Comparison of ENCODE assay signal across 12 cellular contexts in genomic region chr17:80279895-80280294, GRCh38. TPM values are rescaled to one million over a fixed set of nuclear protein-coding genes. Genes with fewer than 3 reads are reported as not detected.
DNase-seq lines count a peak whose midpoint lies in the region; ATAC-seq, FAIRE-seq and TF ChIP-seq lines count a peak whose summit lies in the region.
"Had no signal": no experiment of that assay in that cellular context is flagged by ENCODE, and none has a peak within 500 bp of the region (broad histone marks: within the 10 kb centered on the region; RNA-seq: fewer than 3 reads in every experiment).

No MANE protein-coding gene starts in this region.

- no peak overlapping the region for H3K27ac ChIP-seq in SK-N-SH (ENCODE audit: low read depth in 2 of 2, low read length in 1 of 2)
- H3K27ac ChIP-seq: vagina had no signal

- CTCF ChIA-PET in SK-N-SH (lab: Yijun Ruan, JAX), result interaction anchor here (1.6 kb wide), 1 partner anchor 147 kb away, joined by 4 read pairs; no protein-coding TSS in a partner anchor

- H2AFZ ChIP-seq in SK-N-SH (ENCODE audit: low read depth), result no peak overlapping the region

- TF ChIP-seq CTCF in SK-N-SH (IDR thresholded peaks at IDR 0.05) (no peak), osteocyte (IDR thresholded peaks at IDR 0.05) (peak; percentile 20)

- peaks cover 13% of the 10 kb centered on the region; the same call in 1 of the 2 replicates for H4K20me1 ChIP-seq in SK-N-SH (ENCODE audit: insufficient read depth)

- ATAC-seq in HG02588 (IDR thresholded peaks at IDR 0.05; ENCODE audit: unreplicated experiment) (no peak), GM19395 (IDR thresholded peaks at IDR 0.05; ENCODE audit: unreplicated experiment) (no peak)

- DNase-seq in Ammon's horn (ENCODE audit: low spot score) (peak; percentile 55), SK-N-SH (peak; percentile 57), fibroblast of peridontal ligament (ENCODE audit: extremely low read depth) (peak; percentile 85), osteocyte (ENCODE audit: extremely low spot score, unreplicated experiment) (peak; percentile 89), RCC 7860 (ENCODE audit: low spot score) (no peak), NOMO-1 (lab: John Stamatoyannopoulos, UW; ENCODE audit: unreplicated experiment in 2 of 2) (no peak)
- DNase-seq: activated naive CD8-positive, alpha-beta T cell treated with anti-CD3 and anti-CD28 coated beads, Interleukin-2, amount 10 ng/mL, durations not matched to agents 7 days and 5 days; NCI-H146 had no signal

- H3K4me2 ChIP-seq in SK-N-SH, result no peak overlapping the region

- peaks cover 0 to 7% of the 10 kb centered on the region in 2 experiments; a peak in 1 of 4 replicates for H3K4me1 ChIP-seq in SK-N-SH (ENCODE audit: control insufficient read depth in 1 of 2, insufficient read depth in 2 of 2, low read depth in 1 of 2, low read length in 1 of 2)

- peak overlapping the region; percentile 71 for H3K27ac Mint-ChIP-seq in osteocyte (ENCODE audit: unreplicated experiment)
- H3K27ac Mint-ChIP-seq: activated naive CD8-positive, alpha-beta T cell treated with anti-CD3 and anti-CD28 coated beads, Interleukin-2, amount 10 ng/mL, durations not matched to agents 7 days and 5 days had no signal

- H3K36me3 ChIP-seq in SK-N-SH (replicated peaks in 1 of 2; ENCODE audit: control insufficient read depth in 1 of 2, insufficient read depth in 2 of 2, low read length in 1 of 2), result peaks cover 9 to 22% of the 10 kb centered on the region in 2 experiments
- H3K36me3 ChIP-seq: vagina had no signal

- no peaks in the 10 kb centered on the region for H3K9me2 ChIP-seq in SK-N-SH

- H3K79me2 ChIP-seq in SK-N-SH (ENCODE audit: insufficient read depth), result peaks cover 28% of the 10 kb centered on the region; the same call in 1 of the 2 replicates

- no peak for TF ChIP-seq RAD21 in SK-N-SH (IDR thresholded peaks at IDR 0.05; ENCODE audit: low read length)

- no peak for FAIRE-seq in RCC 7860 (lab: Jason Lieb, UNC)

- no peak overlapping the region for H3K9ac ChIP-seq in SK-N-SH

- no peaks in the 10 kb centered on the region for H3K9me3 ChIP-seq in SK-N-SH
- H3K9me3 ChIP-seq: vagina had no signal

- H3K27me3 Mint-ChIP-seq in osteocyte (ENCODE audit: unreplicated experiment), result no peaks in the 10 kb centered on the region
- H3K27me3 Mint-ChIP-seq: activated naive CD8-positive, alpha-beta T cell treated with anti-CD3 and anti-CD28 coated beads, Interleukin-2, amount 10 ng/mL, durations not matched to agents 7 days and 5 days had no signal

- no peak overlapping the region for H3K4me3 ChIP-seq in SK-N-SH (ENCODE audit: low read depth in 2 of 2, low read length in 1 of 2)
- H3K4me3 ChIP-seq: skin epidermis, vagina had no signal

- H3K36me3 Mint-ChIP-seq in osteocyte (ENCODE audit: unreplicated experiment), result peaks cover 8% of the 10 kb centered on the region

- POLR2A ChIA-PET in SK-N-SH (lab: Yijun Ruan, JAX), result no interaction called here

- H3K4me3 Mint-ChIP-seq in osteocyte (ENCODE audit: unreplicated experiment), result no peak overlapping the region
- H3K4me3 Mint-ChIP-seq: activated naive CD8-positive, alpha-beta T cell treated with anti-CD3 and anti-CD28 coated beads, Interleukin-2, amount 10 ng/mL, durations not matched to agents 7 days and 5 days had no signal

- H3K27me3 ChIP-seq in SK-N-SH (ENCODE audit: insufficient read depth), result no peaks in the 10 kb centered on the region
- H3K27me3 ChIP-seq: vagina had no signal

- no peaks in the 10 kb centered on the region for H3K9me3 Mint-ChIP-seq in osteocyte (ENCODE audit: unreplicated experiment)
- H3K9me3 Mint-ChIP-seq: activated naive CD8-positive, alpha-beta T cell treated with anti-CD3 and anti-CD28 coated beads, Interleukin-2, amount 10 ng/mL, durations not matched to agents 7 days and 5 days had no signal

- peaks cover 40% of the 10 kb centered on the region for H3K4me1 Mint-ChIP-seq in osteocyte (ENCODE audit: unreplicated experiment)

- no peak for TF ChIP-seq EP300 in SK-N-SH (IDR thresholded peaks at IDR 0.05; ENCODE audit: borderline replicate concordance in 1 of 2, low read depth in 1 of 2, low read length in 1 of 2)

- H3F3A ChIP-seq in SK-N-SH (replicated peaks; ENCODE audit: insufficient read depth), result peaks cover 13% of the 10 kb centered on the region

- 81% methylated on average over 14 of the region's 14 CpGs for WGBS in SK-N-SH (ENCODE audit: low lambda C conversion rate)

TF ChIP-seq in SK-N-SH, 30 proteins besides CTCF, POLR2A, EP300 and RAD21:
- TF ChIP-seq ELF1 (IDR thresholded peaks at IDR 0.05) (no peak), CHD2 (IDR thresholded peaks at IDR 0.05; ENCODE audit: low read length, partially characterized antibody) (no peak), TCF12 (IDR thresholded peaks at IDR 0.05) (no peak), JUND (IDR thresholded peaks at IDR 0.05) (no peak), EZH2phosphoT487 (IDR thresholded peaks at IDR 0.05; ENCODE audit: borderline replicate concordance, low read depth) (no peak), TEAD4 (IDR thresholded peaks at IDR 0.05; ENCODE audit: borderline replicate concordance, insufficient read depth) (no peak), RFX5 (IDR thresholded peaks at IDR 0.05; ENCODE audit: low read length) (no peak), FOXM1 (IDR thresholded peaks at IDR 0.05; ENCODE audit: low read depth) (no peak), GABPA (IDR thresholded peaks at IDR 0.05; ENCODE audit: low read depth) (no peak), NRF1 (IDR thresholded peaks at IDR 0.05; ENCODE audit: low read depth, low read length) (no peak), PBX3 (IDR thresholded peaks at IDR 0.05) (no peak), RCOR1 (IDR thresholded peaks at IDR 0.05; ENCODE audit: low read length) (no peak)

RNA-seq across cellular contexts. Expression of gene RNF213, which starts 19.2 kb away (rescaled TPM):
- polyA plus RNA-seq in SK-N-SH (2012; rRNA removed), result 53.5 and 57.5 TPM in 2 replicates
- polyA plus RNA-seq in SK-N-SH (2012; cell fraction: cytosol; rRNA removed), result 28.1 and 37.8 TPM in 2 replicates
- polyA plus RNA-seq in SK-N-SH (2012; cell fraction: nucleus; rRNA removed), result 265 and 299 TPM in 2 replicates
- total RNA-seq in osteocyte, result 106 and 131 TPM in 2 replicates

RNA-seq across cellular contexts. Expression of gene SLC26A11, which starts 59.7 kb away (rescaled TPM):
- polyA plus RNA-seq in SK-N-SH (2012; rRNA removed), result 32.7 and 35.9 TPM in 2 replicates
- 11.6 and 17.7 TPM in 2 replicates for polyA plus RNA-seq in SK-N-SH (2012; cell fraction: cytosol; rRNA removed)
- 102 and 109 TPM in 2 replicates for polyA plus RNA-seq in SK-N-SH (2012; cell fraction: nucleus; rRNA removed)
- 30.1 and 34.7 TPM in 2 replicates for total RNA-seq in osteocyte

RNA-seq across cellular contexts. Expression of gene SGSH, which starts 59.8 kb away (rescaled TPM):
- polyA plus RNA-seq in SK-N-SH (2012; rRNA removed), result 96.5 and 161 TPM in 2 replicates
- 86.9 and 93.2 TPM in 2 replicates for polyA plus RNA-seq in SK-N-SH (2012; cell fraction: cytosol; rRNA removed)
- 459 and 571 TPM in 2 replicates for polyA plus RNA-seq in SK-N-SH (2012; cell fraction: nucleus; rRNA removed)
- 67.2 and 71.0 TPM in 2 replicates for total RNA-seq in osteocyte

Comparison
In these comparisons a context has a peak if more than half of its experiments do, and no peak if none do; other contexts are left out.
1. DNase-seq: peak in Ammon's horn (single experiment), SK-N-SH (single experiment), fibroblast of peridontal ligament (single experiment) and osteocyte (single experiment); none in RCC 7860 (single experiment) and NOMO-1 (0 of 2).